Comparison of ENCODE assay signal across 15 cellular contexts in the genomic region with DNA sequence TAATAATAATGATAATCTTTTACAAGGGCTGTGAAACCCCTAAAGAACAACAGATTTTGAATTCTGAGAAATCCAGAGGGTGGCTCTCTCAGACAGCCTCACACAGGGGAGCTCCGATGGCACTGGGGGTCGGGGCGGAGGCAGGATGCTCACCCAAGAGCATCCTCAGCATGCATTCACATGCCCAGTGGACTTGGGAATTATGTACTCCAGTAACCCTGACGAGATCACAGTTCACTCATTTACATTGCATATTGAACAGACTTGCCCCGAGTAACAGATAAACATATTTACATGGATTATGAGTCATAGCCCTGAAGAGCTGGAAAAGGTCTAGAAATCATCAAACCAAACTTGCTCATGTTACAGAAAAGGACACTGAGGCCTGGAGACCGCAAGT.
DNase-seq lines count a peak whose midpoint lies in the region; ATAC-seq, FAIRE-seq and TF ChIP-seq lines count a peak whose summit lies in the region.
"Had no signal": no experiment of that assay in that cellular context is flagged by ENCODE, and none has a peak within 500 bp of the region (broad histone marks: within the 10 kb centered on the region; RNA-seq: fewer than 3 reads in every experiment).

No MANE protein-coding gene starts in this region.

- peak overlapping the region in 1 of 2 experiments; percentile 10; a peak in 1 of 4 replicates for H4K8ac ChIP-seq in IMR-90 (ENCODE audit: low read depth in 2 of 2, low read length in 2 of 2)

- H3K4me1 ChIP-seq in IMR-90 (ENCODE audit: control insufficient read depth, insufficient read depth, low read length): peaks cover 8% of the 10 kb centered on the region
- H3K4me1 ChIP-seq in HepG2 (ENCODE audit: insufficient read depth, low read length): peaks cover 22% of the 10 kb centered on the region
- peaks cover 0 to 31% (median 8%) of the 10 kb centered on the region in 4 donors for H3K4me1 ChIP-seq in transverse colon

- H2BK5ac ChIP-seq in IMR-90 (ENCODE audit: low read depth, low read length, poor library complexity, severe bottlenecking): peak overlapping the region; percentile 44

- H4K5ac ChIP-seq in IMR-90 (ENCODE audit: low read depth, low read length): no peak overlapping the region

- H3K27me3 ChIP-seq in BJ (ENCODE audit: control insufficient read depth, insufficient read depth, low read length): no peaks in the 10 kb centered on the region
- H3K27me3 ChIP-seq in IMR-90 (ENCODE audit: control insufficient read depth, insufficient read depth, low read length): no peaks in the 10 kb centered on the region
- H3K27me3 ChIP-seq in brain microvascular endothelial cell (replicated peaks): no peaks in the 10 kb centered on the region
- H3K27me3 ChIP-seq in HepG2 (ENCODE audit: control insufficient read depth in 1 of 2, insufficient read depth in 2 of 2, low read length in 2 of 2): no peaks in the 10 kb centered on the region
- no peaks in the 10 kb centered on the region for H3K27me3 ChIP-seq in transverse colon

- no peaks in the 10 kb centered on the region for H3K79me2 ChIP-seq in HepG2 (ENCODE audit: insufficient read depth, low read length)

- BruUV-seq in IMR-90 (replicated peaks; lab: Mats Ljungman, UMichigan) (no TSS peak), HepG2 (replicated peaks; lab: Mats Ljungman, UMichigan) (no TSS peak)

- POLR2A ChIA-PET in BJ (lab: Charles Lee) (no interaction called here), IMR-90 (lab: Charles Lee; ENCODE audit: unreplicated experiment) (no interaction called here), HepG2 (lab: Yijun Ruan, JAX) (no interaction called here)

- no peak overlapping the region for H2AK5ac ChIP-seq in IMR-90 (ENCODE audit: low read depth, low read length)

- no peak for TF ChIP-seq EP300 in HepG2 (IDR thresholded peaks at IDR 0.05; ENCODE audit: low read depth in 2 of 2, low read length in 2 of 2)
- no peak for TF ChIP-seq EP300 in HepG2 (CRISPR knock-in tag; IDR thresholded peaks at IDR 0.05; ENCODE audit: borderline replicate concordance)
- no peak for TF ChIP-seq EP300 in transverse colon (IDR thresholded peaks at IDR 0.05; ENCODE audit: low read depth)

- no peaks in the 10 kb centered on the region for H3K9me3 ChIP-seq in IMR-90 (ENCODE audit: control insufficient read depth, insufficient read depth, low read length)
- no peaks in the 10 kb centered on the region for H3K9me3 ChIP-seq in HepG2 (ENCODE audit: low read length)
- H3K9me3 ChIP-seq in transverse colon: no peaks in the 10 kb centered on the region

- no peak for FAIRE-seq in HepG2 (lab: Jason Lieb, UNC)

- TF ChIP-seq POLR2A in IMR-90 (IDR thresholded peaks at IDR 0.05; ENCODE audit: low read depth, low read length) (no peak), HepG2 (IDR thresholded peaks at IDR 0.05; ENCODE audit: insufficient read depth in 1 of 2, low read depth in 2 of 2, low read length in 2 of 2) (no peak), transverse colon (IDR thresholded peaks at IDR 0.05) (no peak)

- H3K23ac ChIP-seq in IMR-90 (ENCODE audit: low read depth, low read length): no peak overlapping the region

- no peak overlapping the region for H3K56ac ChIP-seq in IMR-90 (ENCODE audit: extremely low read depth, insufficient read depth, low read length)

- H3K4me3 ChIP-seq in BJ (ENCODE audit: low read depth, low read length) (no peak overlapping the region), IMR-90 (ENCODE audit: insufficient read depth, low read depth, low read length) (no peak overlapping the region), brain microvascular endothelial cell (ENCODE audit: low read depth, low read length) (no peak overlapping the region), HepG2 (replicated peaks in 1 of 3; ENCODE audit: insufficient read depth in 1 of 3, low read depth in 2 of 3, low read length in 3 of 3) (no peak overlapping the region), transverse colon (no peak overlapping the region)

- ATAC-seq in IMR-90 (ENCODE audit: low read depth) (peak; percentile 90), HepG2 (peak; percentile 69; the same call in 2 of the 3 replicates), left ventricle myocardium superior (no peak)
- ATAC-seq: right cardiac atrium, SK-N-SH treated with all-trans-retinoic acid at 6 μM for 48 hours had no signal

- no peak for TF ChIP-seq CTCF in BJ (IDR thresholded peaks at IDR 0.05; ENCODE audit: insufficient read depth, low read depth, low read length)
- no peak for TF ChIP-seq CTCF in IMR-90 (conservative IDR thresholded peaks at IDR 0.05; ENCODE audit: low read depth, low read length)
- no peak for TF ChIP-seq CTCF in brain microvascular endothelial cell (IDR thresholded peaks at IDR 0.05; ENCODE audit: low read depth, low read length, missing control alignments)
- no peak for TF ChIP-seq CTCF in HepG2 (CRISPR knock-in tag; IDR thresholded peaks at IDR 0.05)
- no peak for TF ChIP-seq CTCF in transverse colon (IDR thresholded peaks at IDR 0.05)

- 0 out of 2 replicates have a peak overlapping the region, but pooled peaks have one; percentile 11 for H3K14ac ChIP-seq in IMR-90 (replicated peaks; ENCODE audit: low read depth, low read length)

- H3K36me3 ChIP-seq in BJ (ENCODE audit: control insufficient read depth, insufficient read depth, low read length) (no peaks in the 10 kb centered on the region), IMR-90 (ENCODE audit: control insufficient read depth, insufficient read depth, low read length) (no peaks in the 10 kb centered on the region), brain microvascular endothelial cell (replicated peaks) (no peaks in the 10 kb centered on the region), HepG2 (replicated peaks in 1 of 2; ENCODE audit: control insufficient read depth in 1 of 2, insufficient read depth in 2 of 2, low read length in 2 of 2) (no peaks in the 10 kb centered on the region), transverse colon (no peaks in the 10 kb centered on the region)

- H2BK120ac ChIP-seq in IMR-90 (ENCODE audit: low read depth, low read length): peak overlapping the region; percentile 3

- peak overlapping the region; percentile 5; the same call in 1 of the 2 replicates for H4K91ac ChIP-seq in IMR-90 (ENCODE audit: insufficient read depth, low read depth, low read length)

- H3K79me1 ChIP-seq in IMR-90 (ENCODE audit: low read depth in 1 of 2, low read length in 2 of 2): no peaks in the 10 kb centered on the region

- no peak overlapping the region for H3K9ac ChIP-seq in IMR-90 (ENCODE audit: low read depth, low read length)
- H3K9ac ChIP-seq in HepG2 (ENCODE audit: insufficient read depth, low read depth, low read length): no peak overlapping the region

- H3K4me2 ChIP-seq in IMR-90 (ENCODE audit: low read depth, low read length): peak overlapping the region; percentile 48
- no peak overlapping the region; the same call in 1 of the 2 replicates for H3K4me2 ChIP-seq in HepG2 (ENCODE audit: low read depth, low read length)

- H3K27ac ChIP-seq in IMR-90 (ENCODE audit: insufficient read depth, low read length) (peak overlapping the region; percentile 35; the same call in 1 of the 2 replicates), brain microvascular endothelial cell (no peak overlapping the region), HepG2 (ENCODE audit: extremely low read length, insufficient read depth, low read length) (no peak overlapping the region), transverse colon (no peak overlapping the region)

- no peak overlapping the region for H2BK20ac ChIP-seq in IMR-90 (ENCODE audit: low read depth, low read length)

- H4K20me1 ChIP-seq in IMR-90 (ENCODE audit: insufficient read depth, low read length) (no peaks in the 10 kb centered on the region), HepG2 (ENCODE audit: insufficient read depth, low read length) (no peaks in the 10 kb centered on the region)

- H3K9me1 ChIP-seq in IMR-90 (ENCODE audit: insufficient read depth, low read length): no peaks in the 10 kb centered on the region

- dilution Hi-C loops in IMR-90 (cut with HindIII; ENCODE audit: low sequenced_read_pairs, unreplicated experiment): no loop called here

- no peak overlapping the region; the same call in 2 of the 3 replicates for H2BK15ac ChIP-seq in IMR-90 (ENCODE audit: low read depth, low read length)

- WGBS in IMR-90 (ENCODE audit: extremely low coverage in 2 of 2, insufficient read length in 1 of 2), 2 experiments: no CpG with 5 or more reads among the region's 6 CpGs
- 15% methylated on average over 6 of the region's 6 CpGs for WGBS in HepG2 (ENCODE audit: low lambda C conversion rate)
- 66% methylated on average over 6 of the region's 6 CpGs; no CpG with 5 or more reads in 1 of the 2 donors for WGBS in transverse colon (ENCODE audit: low coverage in 1 of 2), 2 donors

- H2AK9ac ChIP-seq in IMR-90 (replicated peaks; ENCODE audit: low read depth, low read length, poor library complexity): no peak overlapping the region

- CTCF ChIA-PET in BJ (lab: Yijun Ruan, JAX) (no interaction called here), IMR-90 (lab: Yijun Ruan, JAX) (no interaction called here), HepG2 (lab: Yijun Ruan, JAX; ENCODE audit: low intra/inter-chr PET ratio, low total read pairs) (no interaction called here)

- H3K4ac ChIP-seq in IMR-90 (ENCODE audit: low read depth, low read length): peak overlapping the region; percentile 3; the same call in 1 of the 2 replicates

- intact Hi-C loops in IMR-90 (cut with micrococcal nuclease): no loop called here
- intact Hi-C loops in HepG2 (cut with micrococcal nuclease; ENCODE audit: unreplicated experiment): no loop called here
- intact Hi-C loops in transverse colon (cut with DNase I; ENCODE audit: low total_unique reads): no loop called here
- intact Hi-C loops in left ventricle myocardium superior (cut with micrococcal nuclease): no loop called here

- in situ Hi-C loops in IMR-90 (cut with MboI; ENCODE audit: low sequenced_read_pairs) (no loop called here), brain microvascular endothelial cell (cut with HindIII; ENCODE audit: low pct_ligation_motif_present, low sequenced_read_pairs) (no loop called here), HepG2 (cut with HindIII; ENCODE audit: extremely low pct_ligation_motif_present, low pct_unique_long_range_greater_than_20kb) (no loop called here), transverse colon (cut with MboI; ENCODE audit: low pct_ligation_motif_present in 1 of 4, low pct_unique_long_range_greater_than_20kb in 1 of 4, low sequenced_read_pairs in 3 of 4) (no loop called here)

- DNase-seq in BJ (ENCODE audit: low read depth) (peak; percentile 15), IMR-90 (peak; percentile 84), brain microvascular endothelial cell (peak; percentile 19), HepG2 (ENCODE audit: low spot score) (peak; percentile 12), transverse colon (no peak), medulla oblongata (ENCODE audit: extremely low spot score) (no peak), left ventricle myocardium superior (no peak), Kasumi-1 (lab: John Stamatoyannopoulos, UW) (no peak)
- DNase-seq: activated B cell treated with CpG ODN at 0.5 μM for 24 hours, activated T-cell treated with anti-CD3 and anti-CD28 coated beads for 4 hours, anterior cingulate cortex, COR-L47, NCI-H82, right cardiac atrium had no signal

- TF ChIP-seq RAD21 in IMR-90 (IDR thresholded peaks at IDR 0.05; ENCODE audit: low read length) (peak; percentile 7; the same call in 1 of the 2 replicates), HepG2 (CRISPR knock-in tag; IDR thresholded peaks at IDR 0.05) (no peak)

- H3K18ac ChIP-seq in IMR-90 (ENCODE audit: low read depth, low read length): 0 out of 2 replicates have a peak overlapping the region, but pooled peaks have one; percentile 37

- H2AFZ ChIP-seq in IMR-90 (replicated peaks; ENCODE audit: low read length, poor library complexity) (peak overlapping the region; percentile 25), HepG2 (ENCODE audit: low read length) (no peak overlapping the region)

Comparison
In these comparisons a context has a peak if more than half of its experiments do, and no peak if none do; other contexts are left out.
1. DNase-seq: peak in BJ (single experiment), IMR-90 (single experiment), brain microvascular endothelial cell (single experiment) and HepG2 (single experiment); none in transverse colon (single experiment), medulla oblongata (single experiment), left ventricle myocardium superior (single experiment) and Kasumi-1 (0 of 2).